In the genomic region with DNA sequence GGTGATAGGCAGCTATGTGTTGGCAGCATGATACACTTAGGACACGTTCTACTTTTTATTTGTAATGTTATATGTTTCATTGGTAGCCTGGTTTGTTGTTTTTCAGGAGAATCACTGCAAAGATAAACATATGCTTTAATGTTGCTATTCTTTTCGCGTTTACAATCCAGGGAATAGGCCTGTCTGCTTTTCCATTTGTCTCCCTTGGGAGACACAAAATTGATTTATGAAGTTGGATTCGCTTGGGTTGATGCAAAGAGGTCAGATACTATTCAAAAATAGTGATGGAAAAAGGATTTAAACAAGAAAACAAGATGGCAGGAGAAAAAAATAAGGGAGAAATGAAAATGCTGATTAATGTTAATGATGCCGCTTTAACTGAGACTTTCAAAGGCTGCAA, we compare ENCODE assay signal across 25 cellular contexts.
"Had no signal": no experiment of that assay in that cellular context is flagged by ENCODE, and none has a peak within 500 bp of the region (broad histone marks: within the 10 kb centered on the region; RNA-seq: fewer than 3 reads in every experiment).

No MANE protein-coding gene starts in this region.

- H3K4me3 Mint-ChIP-seq: activated CD4-positive, alpha-beta T cell treated with anti-CD3 and anti-CD28 coated beads, Interleukin-2, amount 10 ng/mL, durations not matched to agents 24 days and 14 days; activated CD8-positive, alpha-beta memory T cell treated with anti-CD3 and anti-CD28 coated beads, Interleukin-2, amount 10 ng/mL, durations not matched to agents 7 days and 5 days; activated naive CD8-positive, alpha-beta T cell treated with anti-CD3 and anti-CD28 coated beads, Interleukin-2, amount 50 U/mL, for 24 hours; activated T-cell treated with anti-CD3 and anti-CD28 coated beads, Interleukin-2, amount 50 U/mL, for 24 hours; T-helper 17 cell; WTC11 had no signal

- ATAC-seq: activated CD8-positive, alpha-beta memory T cell treated with anti-CD3 and anti-CD28 coated beads, Interleukin-2, amount 10 ng/mL, durations not matched to agents 7 days and 5 days; activated naive CD4-positive, alpha-beta T cell treated with anti-CD3 and anti-CD28 coated beads, Interleukin-2, amount 50 U/mL, for 72 hours; activated naive CD8-positive, alpha-beta T cell treated with anti-CD3 and anti-CD28 coated beads, Interleukin-2, amount 50 U/mL, for 24 hours; body of pancreas; K562; T-helper 17 cell; WTC11 had no signal

- H3K9me3 Mint-ChIP-seq: activated naive CD8-positive, alpha-beta T cell treated with anti-CD3 and anti-CD28 coated beads, Interleukin-2, amount 50 U/mL, for 24 hours had no signal

- H3K36me3 Mint-ChIP-seq: activated CD8-positive, alpha-beta memory T cell treated with anti-CD3 and anti-CD28 coated beads, Interleukin-2, amount 10 ng/mL, durations not matched to agents 7 days and 5 days; activated naive CD4-positive, alpha-beta T cell treated with anti-CD3 and anti-CD28 coated beads, Interleukin-2, amount 50 U/mL, for 72 hours; WTC11 had no signal

- H3K27me3 Mint-ChIP-seq: activated CD4-positive, alpha-beta T cell treated with anti-CD3 and anti-CD28 coated beads, Interleukin-2, amount 10 ng/mL, durations not matched to agents 24 days and 14 days; activated T-cell treated with anti-CD3 and anti-CD28 coated beads, Interleukin-2, amount 50 U/mL, for 24 hours had no signal

- H3K27ac Mint-ChIP-seq: activated CD4-positive, alpha-beta T cell treated with anti-CD3 and anti-CD28 coated beads, Interleukin-2, amount 10 ng/mL, durations not matched to agents 24 days and 14 days; activated CD8-positive, alpha-beta memory T cell treated with anti-CD3 and anti-CD28 coated beads, Interleukin-2, amount 10 ng/mL, durations not matched to agents 7 days and 5 days; activated naive CD4-positive, alpha-beta T cell treated with anti-CD3 and anti-CD28 coated beads, Interleukin-2, amount 50 U/mL, for 72 hours; activated naive CD8-positive, alpha-beta T cell treated with anti-CD3 and anti-CD28 coated beads, Interleukin-2, amount 50 U/mL, for 24 hours; activated T-cell treated with anti-CD3 and anti-CD28 coated beads, Interleukin-2, amount 50 U/mL, for 24 hours; T-helper 17 cell; WTC11 had no signal

- DNase-seq: activated CD4-positive, alpha-beta T cell treated with anti-CD3 and anti-CD28 coated beads, Interleukin-2, amount 10 ng/mL, durations not matched to agents 24 days and 14 days; activated CD4-positive, alpha-beta T cell treated with anti-CD3 and anti-CD28 coated beads, Interleukin-2, amount 50 U/mL, for 48 hours; activated CD4-positive, CD25-positive, alpha-beta regulatory T cell treated with anti-CD3 and anti-CD28 coated beads, Interleukin-2, amount 50 U/mL, for 72 hours; activated CD8-positive, alpha-beta memory T cell treated with anti-CD3 and anti-CD28 coated beads, Interleukin-2, amount 10 ng/mL, durations not matched to agents 7 days and 5 days; activated effector memory CD4-positive, alpha-beta T cell treated with anti-CD3 and anti-CD28 coated beads, Interleukin-2, amount 50 U/mL, for 16 hours; activated naive CD4-positive, alpha-beta T cell treated with Interleukin-2 at 50 U/mL for 16 hours; activated naive CD8-positive, alpha-beta T cell treated with anti-CD3 and anti-CD28 coated beads, Interleukin-2, amount 50 U/mL, for 24 hours; activated T-cell treated with anti-CD3 and anti-CD28 coated beads, Interleukin-2, amount 50 U/mL, for 24 hours; amniotic stem cell; body of pancreas; central memory CD4-positive, alpha-beta T cell; Karpas-422; MM.1S; NCI-H1105; NCI-H146; NCI-H2029; NCI-H226; NCI-H510A treated with DMSO at 0.1 percent for 48 hours; Peyer's patch; Right ventricle myocardium superior; T-helper 17 cell; T-helper 9 cell had no signal

- H3K4me1 Mint-ChIP-seq: activated CD4-positive, alpha-beta T cell treated with anti-CD3 and anti-CD28 coated beads, Interleukin-2, amount 10 ng/mL, durations not matched to agents 24 days and 14 days; activated CD8-positive, alpha-beta memory T cell treated with anti-CD3 and anti-CD28 coated beads, Interleukin-2, amount 10 ng/mL, durations not matched to agents 7 days and 5 days; activated naive CD8-positive, alpha-beta T cell treated with anti-CD3 and anti-CD28 coated beads, Interleukin-2, amount 50 U/mL, for 24 hours; T-helper 17 cell had no signal
